In the genomic region with DNA sequence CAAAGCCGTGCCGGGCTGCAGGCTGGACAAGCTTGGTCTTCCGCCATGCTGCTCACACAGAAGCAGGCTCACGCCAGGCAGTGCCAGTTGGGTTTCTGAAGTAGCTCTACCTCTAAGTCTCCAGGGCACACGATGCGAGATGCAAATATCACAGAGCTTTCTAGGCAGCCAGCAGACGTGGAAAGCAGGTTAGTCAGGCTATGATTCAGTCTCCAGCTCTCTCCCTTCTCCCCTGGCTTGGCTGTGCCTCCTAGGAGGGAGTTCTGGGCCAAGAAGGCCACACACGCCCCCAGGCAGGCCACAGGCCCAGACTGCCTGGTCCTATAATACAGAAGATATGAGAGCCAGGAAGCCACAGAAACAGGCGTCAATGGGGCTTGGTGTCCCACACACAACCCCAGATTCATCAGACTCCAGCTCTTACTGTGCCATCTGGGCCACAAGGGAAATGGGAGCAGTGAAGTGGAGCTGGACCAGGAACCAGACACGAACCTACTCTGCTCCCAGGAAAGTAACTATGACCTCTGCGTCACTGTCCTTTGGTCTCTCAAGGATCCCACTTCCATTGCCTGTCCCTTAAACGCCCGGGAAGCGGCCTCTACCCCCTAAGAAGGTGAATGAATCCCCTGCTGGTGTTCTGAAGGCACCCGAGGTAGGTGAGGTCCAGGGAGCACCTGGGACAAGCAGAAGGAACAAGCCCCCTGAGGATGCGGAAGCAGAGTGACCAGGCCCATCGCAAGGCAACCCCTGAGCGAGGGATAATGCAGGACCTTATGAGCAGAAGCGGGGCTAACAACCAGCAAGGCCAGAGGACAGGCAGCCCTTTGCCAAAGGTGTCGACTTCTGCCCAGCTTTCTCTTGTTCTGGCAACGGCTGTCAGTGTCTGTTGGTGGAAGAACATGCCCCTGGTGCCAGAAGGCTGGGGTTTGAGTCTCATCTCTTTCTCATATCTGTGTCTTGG, we compare ENCODE assay signal across 2 cellular contexts.
TF ChIP-seq lines count a peak whose summit lies in the region.

No MANE protein-coding gene starts in this region.

TF ChIP-seq in H1, 55 proteins besides CTCF, POLR2A, EP300 and RAD21 (continues in another document):
- TF ChIP-seq RFX5 (IDR thresholded peaks at IDR 0.05; ENCODE audit: borderline replicate concordance, low read depth, low read length) (no peak), CREB1 (IDR thresholded peaks at IDR 0.05) (no peak), BACH1 (IDR thresholded peaks at IDR 0.05; ENCODE audit: low read length) (no peak), EGR1 (IDR thresholded peaks at IDR 0.05; ENCODE audit: borderline replicate concordance, low read depth, low read length) (no peak), SP1 (IDR thresholded peaks at IDR 0.05; ENCODE audit: low read depth, low read length) (no peak), CBX5 (IDR thresholded peaks at IDR 0.05; ENCODE audit: low read depth, low read length) (no peak), PHF8 (conservative IDR thresholded peaks at IDR 0.05; ENCODE audit: low read depth, low read length) (no peak), NANOG (IDR thresholded peaks at IDR 0.05; ENCODE audit: insufficient read depth, low read depth, low read length, poor library complexity, severe bottlenecking) (no peak), CTBP2 (IDR thresholded peaks at IDR 0.05; ENCODE audit: borderline replicate concordance, insufficient read depth, insufficient read length, low read length) (no peak), TAF1 (IDR thresholded peaks at IDR 0.05; ENCODE audit: low read depth, low read length) (no peak), HDAC2 (IDR thresholded peaks at IDR 0.05; ENCODE audit: borderline replicate concordance in 1 of 2, low read depth in 2 of 2, low read length in 2 of 2) (no peak)
- TF ChIP-seq, protein P1, sequence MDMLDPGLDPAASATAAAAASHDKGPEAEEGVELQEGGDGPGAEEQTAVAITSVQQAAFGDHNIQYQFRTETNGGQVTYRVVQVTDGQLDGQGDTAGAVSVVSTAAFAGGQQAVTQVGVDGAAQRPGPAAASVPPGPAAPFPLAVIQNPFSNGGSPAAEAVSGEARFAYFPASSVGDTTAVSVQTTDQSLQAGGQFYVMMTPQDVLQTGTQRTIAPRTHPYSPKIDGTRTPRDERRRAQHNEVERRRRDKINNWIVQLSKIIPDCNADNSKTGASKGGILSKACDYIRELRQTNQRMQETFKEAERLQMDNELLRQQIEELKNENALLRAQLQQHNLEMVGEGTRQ (IDR thresholded peaks at IDR 0.05; ENCODE audit: low read length): no peak
- TF ChIP-seq, protein P2, sequence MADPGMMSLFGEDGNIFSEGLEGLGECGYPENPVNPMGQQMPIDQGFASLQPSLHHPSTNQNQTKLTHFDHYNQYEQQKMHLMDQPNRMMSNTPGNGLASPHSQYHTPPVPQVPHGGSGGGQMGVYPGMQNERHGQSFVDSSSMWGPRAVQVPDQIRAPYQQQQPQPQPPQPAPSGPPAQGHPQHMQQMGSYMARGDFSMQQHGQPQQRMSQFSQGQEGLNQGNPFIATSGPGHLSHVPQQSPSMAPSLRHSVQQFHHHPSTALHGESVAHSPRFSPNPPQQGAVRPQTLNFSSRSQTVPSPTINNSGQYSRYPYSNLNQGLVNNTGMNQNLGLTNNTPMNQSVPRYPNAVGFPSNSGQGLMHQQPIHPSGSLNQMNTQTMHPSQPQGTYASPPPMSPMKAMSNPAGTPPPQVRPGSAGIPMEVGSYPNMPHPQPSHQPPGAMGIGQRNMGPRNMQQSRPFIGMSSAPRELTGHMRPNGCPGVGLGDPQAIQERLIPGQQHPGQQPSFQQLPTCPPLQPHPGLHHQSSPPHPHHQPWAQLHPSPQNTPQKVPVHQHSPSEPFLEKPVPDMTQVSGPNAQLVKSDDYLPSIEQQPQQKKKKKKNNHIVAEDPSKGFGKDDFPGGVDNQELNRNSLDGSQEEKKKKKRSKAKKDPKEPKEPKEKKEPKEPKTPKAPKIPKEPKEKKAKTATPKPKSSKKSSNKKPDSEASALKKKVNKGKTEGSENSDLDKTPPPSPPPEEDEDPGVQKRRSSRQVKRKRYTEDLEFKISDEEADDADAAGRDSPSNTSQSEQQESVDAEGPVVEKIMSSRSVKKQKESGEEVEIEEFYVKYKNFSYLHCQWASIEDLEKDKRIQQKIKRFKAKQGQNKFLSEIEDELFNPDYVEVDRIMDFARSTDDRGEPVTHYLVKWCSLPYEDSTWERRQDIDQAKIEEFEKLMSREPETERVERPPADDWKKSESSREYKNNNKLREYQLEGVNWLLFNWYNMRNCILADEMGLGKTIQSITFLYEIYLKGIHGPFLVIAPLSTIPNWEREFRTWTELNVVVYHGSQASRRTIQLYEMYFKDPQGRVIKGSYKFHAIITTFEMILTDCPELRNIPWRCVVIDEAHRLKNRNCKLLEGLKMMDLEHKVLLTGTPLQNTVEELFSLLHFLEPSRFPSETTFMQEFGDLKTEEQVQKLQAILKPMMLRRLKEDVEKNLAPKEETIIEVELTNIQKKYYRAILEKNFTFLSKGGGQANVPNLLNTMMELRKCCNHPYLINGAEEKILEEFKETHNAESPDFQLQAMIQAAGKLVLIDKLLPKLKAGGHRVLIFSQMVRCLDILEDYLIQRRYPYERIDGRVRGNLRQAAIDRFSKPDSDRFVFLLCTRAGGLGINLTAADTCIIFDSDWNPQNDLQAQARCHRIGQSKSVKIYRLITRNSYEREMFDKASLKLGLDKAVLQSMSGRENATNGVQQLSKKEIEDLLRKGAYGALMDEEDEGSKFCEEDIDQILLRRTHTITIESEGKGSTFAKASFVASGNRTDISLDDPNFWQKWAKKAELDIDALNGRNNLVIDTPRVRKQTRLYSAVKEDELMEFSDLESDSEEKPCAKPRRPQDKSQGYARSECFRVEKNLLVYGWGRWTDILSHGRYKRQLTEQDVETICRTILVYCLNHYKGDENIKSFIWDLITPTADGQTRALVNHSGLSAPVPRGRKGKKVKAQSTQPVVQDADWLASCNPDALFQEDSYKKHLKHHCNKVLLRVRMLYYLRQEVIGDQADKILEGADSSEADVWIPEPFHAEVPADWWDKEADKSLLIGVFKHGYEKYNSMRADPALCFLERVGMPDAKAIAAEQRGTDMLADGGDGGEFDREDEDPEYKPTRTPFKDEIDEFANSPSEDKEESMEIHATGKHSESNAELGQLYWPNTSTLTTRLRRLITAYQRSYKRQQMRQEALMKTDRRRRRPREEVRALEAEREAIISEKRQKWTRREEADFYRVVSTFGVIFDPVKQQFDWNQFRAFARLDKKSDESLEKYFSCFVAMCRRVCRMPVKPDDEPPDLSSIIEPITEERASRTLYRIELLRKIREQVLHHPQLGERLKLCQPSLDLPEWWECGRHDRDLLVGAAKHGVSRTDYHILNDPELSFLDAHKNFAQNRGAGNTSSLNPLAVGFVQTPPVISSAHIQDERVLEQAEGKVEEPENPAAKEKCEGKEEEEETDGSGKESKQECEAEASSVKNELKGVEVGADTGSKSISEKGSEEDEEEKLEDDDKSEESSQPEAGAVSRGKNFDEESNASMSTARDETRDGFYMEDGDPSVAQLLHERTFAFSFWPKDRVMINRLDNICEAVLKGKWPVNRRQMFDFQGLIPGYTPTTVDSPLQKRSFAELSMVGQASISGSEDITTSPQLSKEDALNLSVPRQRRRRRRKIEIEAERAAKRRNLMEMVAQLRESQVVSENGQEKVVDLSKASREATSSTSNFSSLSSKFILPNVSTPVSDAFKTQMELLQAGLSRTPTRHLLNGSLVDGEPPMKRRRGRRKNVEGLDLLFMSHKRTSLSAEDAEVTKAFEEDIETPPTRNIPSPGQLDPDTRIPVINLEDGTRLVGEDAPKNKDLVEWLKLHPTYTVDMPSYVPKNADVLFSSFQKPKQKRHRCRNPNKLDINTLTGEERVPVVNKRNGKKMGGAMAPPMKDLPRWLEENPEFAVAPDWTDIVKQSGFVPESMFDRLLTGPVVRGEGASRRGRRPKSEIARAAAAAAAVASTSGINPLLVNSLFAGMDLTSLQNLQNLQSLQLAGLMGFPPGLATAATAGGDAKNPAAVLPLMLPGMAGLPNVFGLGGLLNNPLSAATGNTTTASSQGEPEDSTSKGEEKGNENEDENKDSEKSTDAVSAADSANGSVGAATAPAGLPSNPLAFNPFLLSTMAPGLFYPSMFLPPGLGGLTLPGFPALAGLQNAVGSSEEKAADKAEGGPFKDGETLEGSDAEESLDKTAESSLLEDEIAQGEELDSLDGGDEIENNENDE (IDR thresholded peaks at IDR 0.05; ENCODE audit: insufficient replicate concordance, low read length): no peak

TF ChIP-seq in HEK293T, 16 proteins besides CTCF, POLR2A, EP300 and RAD21:
- TF ChIP-seq FOXM1 (IDR thresholded peaks at IDR 0.05; ENCODE audit: borderline replicate concordance) (no peak), CTBP1 (IDR thresholded peaks at IDR 0.05; ENCODE audit: borderline replicate concordance) (no peak), BHLHE40 (IDR thresholded peaks at IDR 0.05; ENCODE audit: borderline replicate concordance) (no peak), FOXK2 (IDR thresholded peaks at IDR 0.05) (no peak), SP1 (IDR thresholded peaks at IDR 0.05) (no peak), SUZ12 (IDR thresholded peaks at IDR 0.05) (no peak), ARNT (IDR thresholded peaks at IDR 0.05) (no peak)
- TF ChIP-seq, protein P3, sequence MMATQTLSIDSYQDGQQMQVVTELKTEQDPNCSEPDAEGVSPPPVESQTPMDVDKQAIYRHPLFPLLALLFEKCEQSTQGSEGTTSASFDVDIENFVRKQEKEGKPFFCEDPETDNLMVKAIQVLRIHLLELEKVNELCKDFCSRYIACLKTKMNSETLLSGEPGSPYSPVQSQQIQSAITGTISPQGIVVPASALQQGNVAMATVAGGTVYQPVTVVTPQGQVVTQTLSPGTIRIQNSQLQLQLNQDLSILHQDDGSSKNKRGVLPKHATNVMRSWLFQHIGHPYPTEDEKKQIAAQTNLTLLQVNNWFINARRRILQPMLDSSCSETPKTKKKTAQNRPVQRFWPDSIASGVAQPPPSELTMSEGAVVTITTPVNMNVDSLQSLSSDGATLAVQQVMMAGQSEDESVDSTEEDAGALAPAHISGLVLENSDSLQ (IDR thresholded peaks at IDR 0.05): no peak
